Comparison of ENCODE assay signal across 9 cellular contexts in genomic region chr2:216694826-216695217, GRCh38. TPM values are rescaled to one million over a fixed set of nuclear protein-coding genes. Genes with fewer than 3 reads are reported as not detected.
DNase-seq lines count a peak whose midpoint lies in the region; ATAC-seq and TF ChIP-seq lines count a peak whose summit lies in the region.
"Had no signal": no experiment of that assay in that cellular context is flagged by ENCODE, and none has a peak within 500 bp of the region (broad histone marks: within the 10 kb centered on the region; RNA-seq: fewer than 3 reads in every experiment).

No MANE protein-coding gene starts in this region.

- BruUV-seq in mammary epithelial cell (replicated peaks; lab: Mats Ljungman, UMichigan) = no TSS peak

- H3K27me3 ChIP-seq in mammary epithelial cell (ENCODE audit: insufficient read depth, low read length) (peaks cover 4% of the 10 kb centered on the region), right lobe of liver (peaks cover 0 to 16% of the 10 kb centered on the region in 2 donors), suprapubic skin (peaks cover 15% of the 10 kb centered on the region)

- intact Hi-C loops in mammary epithelial cell (cut with micrococcal nuclease) = loop anchor here (5.0 kb wide), 5 partner anchors 182 to 1062 kb away; no protein-coding TSS in a partner anchor
- intact Hi-C loops in right lobe of liver (cut with DNase I) = no loop called here

- peaks cover 24 to 29% of the 10 kb centered on the region in 2 donors for H3K4me1 Mint-ChIP-seq in immature natural killer cell

- ATAC-seq in right lobe of liver (no peak), GM19023 (IDR thresholded peaks at IDR 0.05; ENCODE audit: unreplicated experiment) (no peak)

- H3K9me3 Mint-ChIP-seq in immature natural killer cell = no peaks in the 10 kb centered on the region

- DNase-seq in DMS79 treated with DMSO at 0.1 percent for 48 hours (lab: John Stamatoyannopoulos, UW) = peak; percentile 70
- no peak for DNase-seq in DMS79 (lab: John Stamatoyannopoulos, UW)
- DNase-seq in mammary epithelial cell = no peak
- DNase-seq in right lobe of liver = no peak
- DNase-seq in suprapubic skin (ENCODE audit: low spot score in 2 of 2) = no peak
- DNase-seq in DMS114 treated with DMSO at 0.1 percent for 48 hours (lab: John Stamatoyannopoulos, UW; ENCODE audit: unreplicated experiment) = no peak
- no peak for DNase-seq in immature natural killer cell

- peak overlapping the region; percentile 84 for H3K4me2 ChIP-seq in mammary epithelial cell (ENCODE audit: insufficient read depth, low read depth, low read length)

- H3K79me2 ChIP-seq in mammary epithelial cell (ENCODE audit: insufficient read depth, low read length) = no peaks in the 10 kb centered on the region

- WGBS in mammary epithelial cell (ENCODE audit: low coverage, missing lambda C conversion rate) = 33% methylated on average over 7 of the region's 10 CpGs
- WGBS in right lobe of liver (ENCODE audit: insufficient coverage, low coverage, low lambda C conversion rate, missing lambda C conversion rate) = 8% methylated on average over 10 of the region's 10 CpGs
- 2% methylated on average over 10 of the region's 10 CpGs for WGBS in suprapubic skin

- TF ChIP-seq CTCF in mammary epithelial cell (conservative IDR thresholded peaks at IDR 0.05 in 1 of 2, IDR thresholded peaks at IDR 0.05 in 1 of 2; ENCODE audit: extremely low read depth in 1 of 2, insufficient read depth in 1 of 2, low read depth in 1 of 2, low read length in 2 of 2) (no peak), right lobe of liver (IDR thresholded peaks at IDR 0.05) (no peak), suprapubic skin (IDR thresholded peaks at IDR 0.05) (no peak)

- H3K36me3 Mint-ChIP-seq in immature natural killer cell = no peaks in the 10 kb centered on the region

- in situ Hi-C loops in mammary epithelial cell (cut with MboI; ENCODE audit: low sequenced_read_pairs in 2 of 2) = loop anchor here (5.0 to 25.0 kb wide), 4 partner anchors 467 to 1017 kb away; no protein-coding TSS in a partner anchor

- H3K27ac ChIP-seq in mammary epithelial cell (ENCODE audit: insufficient read depth, low read depth, low read length) (no peak overlapping the region), right lobe of liver (peak overlapping the region in 1 of 3 donors; percentile 4), suprapubic skin (peak overlapping the region; percentile 91)
- H3K27ac ChIP-seq: HL-60 had no signal

- H3K4me3 ChIP-seq in mammary epithelial cell (replicated peaks in 1 of 3; ENCODE audit: insufficient read depth in 1 of 3, low read depth in 2 of 3, low read length in 3 of 3) = no peak overlapping the region
- peak overlapping the region; percentile 0 to 38 (median 38) for H3K4me3 ChIP-seq in right lobe of liver
- H3K4me3 ChIP-seq in suprapubic skin = peak overlapping the region; percentile 73

- no peak overlapping the region for H3K27ac Mint-ChIP-seq in immature natural killer cell

- H2AFZ ChIP-seq in mammary epithelial cell (ENCODE audit: low read depth, low read length) = no peak overlapping the region

- H3K27me3 Mint-ChIP-seq in immature natural killer cell (ENCODE audit: low read depth in 3 of 3) = peaks cover 21 to 26% (median 23%) of the 10 kb centered on the region in 3 donors

- TF ChIP-seq EP300 in suprapubic skin (IDR thresholded peaks at IDR 0.05) = no peak

- CTCF ChIA-PET in mammary epithelial cell (lab: Charles Lee; ENCODE audit: low non-redundant PET) = interaction anchor here (1.0 kb wide), 1 partner anchor 13 kb away, joined by 8 read pairs; no protein-coding TSS in a partner anchor

- H3K36me3 ChIP-seq in mammary epithelial cell (ENCODE audit: insufficient read depth, low read length) = no peaks in the 10 kb centered on the region
- no peaks in the 10 kb centered on the region for H3K36me3 ChIP-seq in right lobe of liver
- no peaks in the 10 kb centered on the region for H3K36me3 ChIP-seq in suprapubic skin

- dilution Hi-C loops in mammary epithelial cell (cut with HindIII; ENCODE audit: low sequenced_read_pairs) = loop anchor here (5.0 to 25.0 kb wide), 3 partner anchors 42 to 1017 kb away; no protein-coding TSS in a partner anchor

- no peak overlapping the region for H3K4me3 Mint-ChIP-seq in immature natural killer cell

- H3K9ac ChIP-seq in mammary epithelial cell (ENCODE audit: insufficient read depth, low read length) = no peak overlapping the region

- H4K20me1 ChIP-seq in mammary epithelial cell (ENCODE audit: insufficient read depth, low read length) = no peaks in the 10 kb centered on the region

- TF ChIP-seq POLR2A in right lobe of liver (IDR thresholded peaks at IDR 0.05) = no peak
- TF ChIP-seq POLR2A in suprapubic skin (IDR thresholded peaks at IDR 0.05) = no peak

- no peaks in the 10 kb centered on the region for H3K9me3 ChIP-seq in mammary epithelial cell (replicated peaks; ENCODE audit: insufficient read depth, low read length)
- no peaks in the 10 kb centered on the region for H3K9me3 ChIP-seq in right lobe of liver
- no peaks in the 10 kb centered on the region for H3K9me3 ChIP-seq in suprapubic skin

- H3K4me1 ChIP-seq in mammary epithelial cell (ENCODE audit: insufficient read depth, low read length) = peaks cover 35% of the 10 kb centered on the region
- peaks cover 0 to 23% (median 7%) of the 10 kb centered on the region in 4 donors for H3K4me1 ChIP-seq in right lobe of liver
- peaks cover 79% of the 10 kb centered on the region for H3K4me1 ChIP-seq in suprapubic skin

RNA-seq across cellular contexts. Expression of gene IGFBP5, which starts 0.5 kb away (rescaled TPM):
- total RNA-seq in mammary epithelial cell (100 to 1,000 TPM in 1 of 2 donors, under 1 TPM in 1; 0.07 to 266 TPM), right lobe of liver (10 to 100 TPM; 13.7 to 76.0 (median 30.9) TPM), suprapubic skin (100 to 1,000 TPM in 3 of 4 donors, 10 to 100 TPM in 1; 79.1 to 424 (median 163) TPM)
- polyA plus RNA-seq in mammary epithelial cell (0.11 TPM), immature natural killer cell (not detected)
- polyA minus RNA-seq in mammary epithelial cell = not detected

Comparison
In these comparisons a context has a peak if more than half of its experiments do, and no peak if none do; other contexts are left out.
1. H3K4me3 ChIP-seq: peak in right lobe of liver (3 of 3) and suprapubic skin (single experiment); none in mammary epithelial cell (0 of 3).